ENCODE assay signal across 1 cellular context in the genomic region with DNA sequence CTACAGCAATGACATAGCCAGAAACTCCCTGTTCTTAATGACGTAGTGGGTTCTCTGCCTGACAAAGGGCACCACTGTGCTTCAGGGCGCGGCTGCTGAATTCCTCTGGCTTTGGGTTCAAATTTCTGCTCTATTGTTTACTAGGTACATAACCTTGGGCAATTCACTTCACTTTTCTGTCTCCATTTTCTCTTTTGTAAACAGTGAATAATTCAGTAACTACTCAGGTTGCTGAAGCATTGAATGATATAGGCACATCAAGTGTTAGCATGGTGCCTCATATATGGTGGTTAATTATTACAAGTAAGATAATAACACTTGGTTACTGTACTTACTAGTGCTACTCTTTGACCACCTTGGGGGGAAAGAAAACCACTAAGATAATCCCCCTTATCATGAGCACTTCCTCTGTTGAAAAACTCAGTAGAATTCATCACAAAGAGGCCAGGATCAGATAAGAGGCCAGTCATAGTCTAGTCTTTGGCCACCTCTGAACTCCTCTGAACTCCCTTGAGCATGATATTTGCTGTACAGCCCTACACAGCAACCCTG.
TF ChIP-seq lines count a peak whose summit lies in the region.

No MANE protein-coding gene starts in this region.

TF ChIP-seq in HepG2, 621 proteins besides CTCF, POLR2A, EP300 and RAD21 (continued from another document and continues in another):
- TF ChIP-seq ZNF747 (CRISPR knock-in tag; IDR thresholded peaks at IDR 0.05; ENCODE audit: borderline replicate concordance) (peak; percentile 68; the same call in 1 of the 2 replicates), ZNF850 (CRISPR knock-in tag; conservative IDR thresholded peaks at IDR 0.05) (no peak), NFE2L2 (IDR thresholded peaks at IDR 0.05; ENCODE audit: low read length) (no peak), WIZ (CRISPR knock-in tag; IDR thresholded peaks at IDR 0.05) (0 out of 2 replicates have a peak, but pooled peaks have one; percentile 30), ZFP36L1 (CRISPR knock-in tag; IDR thresholded peaks at IDR 0.05) (peak; percentile 88; the same call in 1 of the 2 replicates), GLI4 (CRISPR knock-in tag; IDR thresholded peaks at IDR 0.05; ENCODE audit: borderline replicate concordance) (no peak), ATF1 (CRISPR knock-in tag; IDR thresholded peaks at IDR 0.05) (peak; percentile 42; the same call in 1 of the 2 replicates), AHR (CRISPR knock-in tag; IDR thresholded peaks at IDR 0.05) (no peak), ZNF775 (CRISPR knock-in tag; IDR thresholded peaks at IDR 0.05; ENCODE audit: borderline replicate concordance) (peak; percentile 61), TBL1XR1 (IDR thresholded peaks at IDR 0.05; ENCODE audit: borderline replicate concordance, low read length, partially characterized antibody) (no peak), YEATS2 (CRISPR knock-in tag; IDR thresholded peaks at IDR 0.05; ENCODE audit: borderline replicate concordance) (no peak), ZNF260 (CRISPR knock-in tag; IDR thresholded peaks at IDR 0.05; ENCODE audit: borderline replicate concordance, low read depth) (no peak), HOXD1 (CRISPR knock-in tag; IDR thresholded peaks at IDR 0.05) (no peak), ZNF816 (CRISPR knock-in tag; IDR thresholded peaks at IDR 0.05; ENCODE audit: borderline replicate concordance) (peak; percentile 85; the same call in 1 of the 2 replicates), YY1 (IDR thresholded peaks at IDR 0.05; ENCODE audit: insufficient read depth, insufficient replicate concordance, low read depth, low read length) (peak; percentile 30), ZNF331 (CRISPR knock-in tag; IDR thresholded peaks at IDR 0.05) (peak; percentile 45; the same call in 1 of the 2 replicates)
- TF ChIP-seq, protein P1, sequence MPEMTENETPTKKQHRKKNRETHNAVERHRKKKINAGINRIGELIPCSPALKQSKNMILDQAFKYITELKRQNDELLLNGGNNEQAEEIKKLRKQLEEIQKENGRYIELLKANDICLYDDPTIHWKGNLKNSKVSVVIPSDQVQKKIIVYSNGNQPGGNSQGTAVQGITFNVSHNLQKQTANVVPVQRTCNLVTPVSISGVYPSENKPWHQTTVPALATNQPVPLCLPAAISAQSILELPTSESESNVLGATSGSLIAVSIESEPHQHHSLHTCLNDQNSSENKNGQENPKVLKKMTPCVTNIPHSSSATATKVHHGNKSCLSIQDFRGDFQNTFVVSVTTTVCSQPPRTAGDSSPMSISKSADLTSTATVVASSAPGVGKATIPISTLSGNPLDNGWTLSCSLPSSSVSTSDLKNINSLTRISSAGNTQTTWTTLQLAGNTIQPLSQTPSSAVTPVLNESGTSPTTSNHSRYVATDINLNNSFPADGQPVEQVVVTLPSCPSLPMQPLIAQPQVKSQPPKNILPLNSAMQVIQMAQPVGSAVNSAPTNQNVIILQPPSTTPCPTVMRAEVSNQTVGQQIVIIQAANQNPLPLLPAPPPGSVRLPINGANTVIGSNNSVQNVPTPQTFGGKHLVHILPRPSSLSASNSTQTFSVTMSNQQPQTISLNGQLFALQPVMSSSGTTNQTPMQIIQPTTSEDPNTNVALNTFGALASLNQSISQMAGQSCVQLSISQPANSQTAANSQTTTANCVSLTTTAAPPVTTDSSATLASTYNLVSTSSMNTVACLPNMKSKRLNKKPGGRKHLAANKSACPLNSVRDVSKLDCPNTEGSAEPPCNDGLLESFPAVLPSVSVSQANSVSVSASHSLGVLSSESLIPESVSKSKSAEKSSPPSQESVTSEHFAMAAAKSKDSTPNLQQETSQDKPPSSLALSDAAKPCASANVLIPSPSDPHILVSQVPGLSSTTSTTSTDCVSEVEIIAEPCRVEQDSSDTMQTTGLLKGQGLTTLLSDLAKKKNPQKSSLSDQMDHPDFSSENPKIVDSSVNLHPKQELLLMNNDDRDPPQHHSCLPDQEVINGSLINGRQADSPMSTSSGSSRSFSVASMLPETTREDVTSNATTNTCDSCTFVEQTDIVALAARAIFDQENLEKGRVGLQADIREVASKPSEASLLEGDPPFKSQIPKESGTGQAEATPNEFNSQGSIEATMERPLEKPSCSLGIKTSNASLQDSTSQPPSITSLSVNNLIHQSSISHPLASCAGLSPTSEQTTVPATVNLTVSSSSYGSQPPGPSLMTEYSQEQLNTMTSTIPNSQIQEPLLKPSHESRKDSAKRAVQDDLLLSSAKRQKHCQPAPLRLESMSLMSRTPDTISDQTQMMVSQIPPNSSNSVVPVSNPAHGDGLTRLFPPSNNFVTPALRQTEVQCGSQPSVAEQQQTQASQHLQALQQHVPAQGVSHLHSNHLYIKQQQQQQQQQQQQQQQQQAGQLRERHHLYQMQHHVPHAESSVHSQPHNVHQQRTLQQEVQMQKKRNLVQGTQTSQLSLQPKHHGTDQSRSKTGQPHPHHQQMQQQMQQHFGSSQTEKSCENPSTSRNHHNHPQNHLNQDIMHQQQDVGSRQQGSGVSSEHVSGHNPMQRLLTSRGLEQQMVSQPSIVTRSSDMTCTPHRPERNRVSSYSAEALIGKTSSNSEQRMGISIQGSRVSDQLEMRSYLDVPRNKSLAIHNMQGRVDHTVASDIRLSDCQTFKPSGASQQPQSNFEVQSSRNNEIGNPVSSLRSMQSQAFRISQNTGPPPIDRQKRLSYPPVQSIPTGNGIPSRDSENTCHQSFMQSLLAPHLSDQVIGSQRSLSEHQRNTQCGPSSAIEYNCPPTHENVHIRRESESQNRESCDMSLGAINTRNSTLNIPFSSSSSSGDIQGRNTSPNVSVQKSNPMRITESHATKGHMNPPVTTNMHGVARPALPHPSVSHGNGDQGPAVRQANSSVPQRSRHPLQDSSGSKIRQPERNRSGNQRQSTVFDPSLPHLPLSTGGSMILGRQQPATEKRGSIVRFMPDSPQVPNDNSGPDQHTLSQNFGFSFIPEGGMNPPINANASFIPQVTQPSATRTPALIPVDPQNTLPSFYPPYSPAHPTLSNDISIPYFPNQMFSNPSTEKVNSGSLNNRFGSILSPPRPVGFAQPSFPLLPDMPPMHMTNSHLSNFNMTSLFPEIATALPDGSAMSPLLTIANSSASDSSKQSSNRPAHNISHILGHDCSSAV (CRISPR knock-in tag; IDR thresholded peaks at IDR 0.05; ENCODE audit: borderline replicate concordance) = no peak
- TF ChIP-seq, protein P2, sequence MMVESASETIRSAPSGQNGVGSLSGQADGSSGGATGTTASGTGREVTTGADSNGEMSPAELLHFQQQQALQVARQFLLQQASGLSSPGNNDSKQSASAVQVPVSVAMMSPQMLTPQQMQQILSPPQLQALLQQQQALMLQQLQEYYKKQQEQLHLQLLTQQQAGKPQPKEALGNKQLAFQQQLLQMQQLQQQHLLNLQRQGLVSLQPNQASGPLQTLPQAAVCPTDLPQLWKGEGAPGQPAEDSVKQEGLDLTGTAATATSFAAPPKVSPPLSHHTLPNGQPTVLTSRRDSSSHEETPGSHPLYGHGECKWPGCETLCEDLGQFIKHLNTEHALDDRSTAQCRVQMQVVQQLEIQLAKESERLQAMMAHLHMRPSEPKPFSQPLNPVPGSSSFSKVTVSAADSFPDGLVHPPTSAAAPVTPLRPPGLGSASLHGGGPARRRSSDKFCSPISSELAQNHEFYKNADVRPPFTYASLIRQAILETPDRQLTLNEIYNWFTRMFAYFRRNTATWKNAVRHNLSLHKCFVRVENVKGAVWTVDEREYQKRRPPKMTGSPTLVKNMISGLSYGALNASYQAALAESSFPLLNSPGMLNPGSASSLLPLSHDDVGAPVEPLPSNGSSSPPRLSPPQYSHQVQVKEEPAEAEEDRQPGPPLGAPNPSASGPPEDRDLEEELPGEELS (CRISPR knock-in tag; IDR thresholded peaks at IDR 0.05) = peak; percentile 97
- TF ChIP-seq, protein P3, sequence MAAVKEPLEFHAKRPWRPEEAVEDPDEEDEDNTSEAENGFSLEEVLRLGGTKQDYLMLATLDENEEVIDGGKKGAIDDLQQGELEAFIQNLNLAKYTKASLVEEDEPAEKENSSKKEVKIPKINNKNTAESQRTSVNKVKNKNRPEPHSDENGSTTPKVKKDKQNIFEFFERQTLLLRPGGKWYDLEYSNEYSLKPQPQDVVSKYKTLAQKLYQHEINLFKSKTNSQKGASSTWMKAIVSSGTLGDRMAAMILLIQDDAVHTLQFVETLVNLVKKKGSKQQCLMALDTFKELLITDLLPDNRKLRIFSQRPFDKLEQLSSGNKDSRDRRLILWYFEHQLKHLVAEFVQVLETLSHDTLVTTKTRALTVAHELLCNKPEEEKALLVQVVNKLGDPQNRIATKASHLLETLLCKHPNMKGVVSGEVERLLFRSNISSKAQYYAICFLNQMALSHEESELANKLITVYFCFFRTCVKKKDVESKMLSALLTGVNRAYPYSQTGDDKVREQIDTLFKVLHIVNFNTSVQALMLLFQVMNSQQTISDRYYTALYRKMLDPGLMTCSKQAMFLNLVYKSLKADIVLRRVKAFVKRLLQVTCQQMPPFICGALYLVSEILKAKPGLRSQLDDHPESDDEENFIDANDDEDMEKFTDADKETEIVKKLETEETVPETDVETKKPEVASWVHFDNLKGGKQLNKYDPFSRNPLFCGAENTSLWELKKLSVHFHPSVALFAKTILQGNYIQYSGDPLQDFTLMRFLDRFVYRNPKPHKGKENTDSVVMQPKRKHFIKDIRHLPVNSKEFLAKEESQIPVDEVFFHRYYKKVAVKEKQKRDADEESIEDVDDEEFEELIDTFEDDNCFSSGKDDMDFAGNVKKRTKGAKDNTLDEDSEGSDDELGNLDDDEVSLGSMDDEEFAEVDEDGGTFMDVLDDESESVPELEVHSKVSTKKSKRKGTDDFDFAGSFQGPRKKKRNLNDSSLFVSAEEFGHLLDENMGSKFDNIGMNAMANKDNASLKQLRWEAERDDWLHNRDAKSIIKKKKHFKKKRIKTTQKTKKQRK (IDR thresholded peaks at IDR 0.05; ENCODE audit: low read length) = no peak
- TF ChIP-seq, protein P4, sequence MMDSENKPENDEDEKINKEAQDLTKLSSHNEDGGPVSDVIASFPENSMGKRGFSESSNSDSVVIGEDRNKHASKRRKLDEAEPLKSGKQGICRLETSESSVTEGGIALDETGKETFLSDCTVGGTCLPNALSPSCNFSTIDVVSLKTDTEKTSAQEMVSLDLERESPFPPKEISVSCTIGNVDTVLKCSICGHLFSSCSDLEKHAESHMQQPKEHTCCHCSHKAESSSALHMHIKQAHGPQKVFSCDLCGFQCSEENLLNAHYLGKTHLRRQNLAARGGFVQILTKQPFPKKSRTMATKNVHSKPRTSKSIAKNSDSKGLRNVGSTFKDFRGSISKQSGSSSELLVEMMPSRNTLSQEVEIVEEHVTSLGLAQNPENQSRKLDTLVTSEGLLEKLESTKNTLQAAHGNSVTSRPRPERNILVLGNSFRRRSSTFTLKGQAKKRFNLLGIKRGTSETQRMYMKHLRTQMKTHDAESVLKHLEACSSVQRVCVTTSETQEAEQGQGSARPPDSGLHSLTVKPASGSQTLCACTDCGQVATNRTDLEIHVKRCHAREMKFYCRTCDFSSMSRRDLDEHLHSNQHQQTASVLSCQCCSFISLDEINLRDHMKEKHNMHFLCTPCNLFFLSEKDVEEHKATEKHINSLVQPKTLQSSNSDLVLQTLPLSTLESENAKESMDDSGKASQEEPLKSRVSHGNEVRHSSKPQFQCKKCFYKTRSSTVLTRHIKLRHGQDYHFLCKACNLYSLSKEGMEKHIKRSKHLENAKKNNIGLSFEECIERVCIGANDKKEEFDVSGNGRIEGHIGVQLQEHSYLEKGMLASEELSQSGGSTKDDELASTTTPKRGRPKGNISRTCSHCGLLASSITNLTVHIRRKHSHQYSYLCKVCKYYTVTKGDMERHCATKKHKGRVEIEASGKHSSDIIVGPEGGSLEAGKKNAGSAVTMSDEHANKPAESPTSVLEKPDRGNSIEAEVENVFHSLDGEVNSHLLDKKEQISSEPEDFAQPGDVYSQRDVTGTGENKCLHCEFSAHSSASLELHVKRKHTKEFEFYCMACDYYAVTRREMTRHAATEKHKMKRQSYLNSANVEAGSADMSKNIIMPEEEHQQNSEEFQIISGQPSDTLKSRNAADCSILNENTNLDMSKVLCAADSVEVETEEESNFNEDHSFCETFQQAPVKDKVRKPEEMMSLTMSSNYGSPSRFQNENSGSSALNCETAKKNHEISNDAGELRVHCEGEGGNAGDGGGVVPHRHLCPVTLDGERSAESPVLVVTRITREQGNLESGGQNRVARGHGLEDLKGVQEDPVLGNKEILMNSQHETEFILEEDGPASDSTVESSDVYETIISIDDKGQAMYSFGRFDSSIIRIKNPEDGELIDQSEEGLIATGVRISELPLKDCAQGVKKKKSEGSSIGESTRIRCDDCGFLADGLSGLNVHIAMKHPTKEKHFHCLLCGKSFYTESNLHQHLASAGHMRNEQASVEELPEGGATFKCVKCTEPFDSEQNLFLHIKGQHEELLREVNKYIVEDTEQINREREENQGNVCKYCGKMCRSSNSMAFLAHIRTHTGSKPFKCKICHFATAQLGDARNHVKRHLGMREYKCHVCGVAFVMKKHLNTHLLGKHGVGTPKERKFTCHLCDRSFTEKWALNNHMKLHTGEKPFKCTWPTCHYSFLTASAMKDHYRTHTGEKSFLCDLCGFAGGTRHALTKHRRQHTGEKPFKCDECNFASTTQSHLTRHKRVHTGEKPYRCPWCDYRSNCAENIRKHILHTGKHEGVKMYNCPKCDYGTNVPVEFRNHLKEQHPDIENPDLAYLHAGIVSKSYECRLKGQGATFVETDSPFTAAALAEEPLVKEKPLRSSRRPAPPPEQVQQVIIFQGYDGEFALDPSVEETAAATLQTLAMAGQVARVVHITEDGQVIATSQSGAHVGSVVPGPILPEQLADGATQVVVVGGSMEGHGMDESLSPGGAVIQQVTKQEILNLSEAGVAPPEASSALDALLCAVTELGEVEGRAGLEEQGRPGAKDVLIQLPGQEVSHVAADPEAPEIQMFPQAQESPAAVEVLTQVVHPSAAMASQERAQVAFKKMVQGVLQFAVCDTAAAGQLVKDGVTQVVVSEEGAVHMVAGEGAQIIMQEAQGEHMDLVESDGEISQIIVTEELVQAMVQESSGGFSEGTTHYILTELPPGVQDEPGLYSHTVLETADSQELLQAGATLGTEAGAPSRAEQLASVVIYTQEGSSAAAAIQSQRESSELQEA (CRISPR knock-in tag; IDR thresholded peaks at IDR 0.05; ENCODE audit: not compliant biosample characterization) = no peak
- TF ChIP-seq, protein P5, sequence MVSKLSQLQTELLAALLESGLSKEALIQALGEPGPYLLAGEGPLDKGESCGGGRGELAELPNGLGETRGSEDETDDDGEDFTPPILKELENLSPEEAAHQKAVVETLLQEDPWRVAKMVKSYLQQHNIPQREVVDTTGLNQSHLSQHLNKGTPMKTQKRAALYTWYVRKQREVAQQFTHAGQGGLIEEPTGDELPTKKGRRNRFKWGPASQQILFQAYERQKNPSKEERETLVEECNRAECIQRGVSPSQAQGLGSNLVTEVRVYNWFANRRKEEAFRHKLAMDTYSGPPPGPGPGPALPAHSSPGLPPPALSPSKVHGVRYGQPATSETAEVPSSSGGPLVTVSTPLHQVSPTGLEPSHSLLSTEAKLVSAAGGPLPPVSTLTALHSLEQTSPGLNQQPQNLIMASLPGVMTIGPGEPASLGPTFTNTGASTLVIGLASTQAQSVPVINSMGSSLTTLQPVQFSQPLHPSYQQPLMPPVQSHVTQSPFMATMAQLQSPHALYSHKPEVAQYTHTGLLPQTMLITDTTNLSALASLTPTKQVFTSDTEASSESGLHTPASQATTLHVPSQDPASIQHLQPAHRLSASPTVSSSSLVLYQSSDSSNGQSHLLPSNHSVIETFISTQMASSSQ (IDR thresholded peaks at IDR 0.05; ENCODE audit: low read depth) = peak; percentile 97
- TF ChIP-seq, protein P5 (CRISPR knock-in tag; IDR thresholded peaks at IDR 0.05; ENCODE audit: borderline replicate concordance) = peak; percentile 98
